14 cellular contexts compared by ENCODE assay signal in genomic region chr10:20233423-20233822, GRCh38.
DNase-seq lines count a peak whose midpoint lies in the region; ATAC-seq lines count a peak whose summit lies in the region.
"Had no signal": no experiment of that assay in that cellular context is flagged by ENCODE, and none has a peak within 500 bp of the region (broad histone marks: within the 10 kb centered on the region; RNA-seq: fewer than 3 reads in every experiment).

No MANE protein-coding gene starts in this region.

- H2BK5ac ChIP-seq in mesendoderm (ENCODE audit: low read length): no peak overlapping the region

- H2AK5ac ChIP-seq in mesendoderm (ENCODE audit: low read length): no peak overlapping the region

- H2BK120ac ChIP-seq in mesendoderm (ENCODE audit: low read depth, low read length): no peak overlapping the region

- no peak overlapping the region for H3K23ac ChIP-seq in mesendoderm (ENCODE audit: low read length)

- no peak overlapping the region for H4K8ac ChIP-seq in mesendoderm (ENCODE audit: low read depth, low read length)

- H3K4ac ChIP-seq in mesendoderm (ENCODE audit: low read depth, low read length): no peak overlapping the region

- no peaks in the 10 kb centered on the region for H3K27me3 ChIP-seq in mesendoderm (ENCODE audit: insufficient read depth, low read length, poor library complexity)

- DNase-seq in NCI-H226: peak; percentile 2
- DNase-seq in amniotic epithelial cell (ENCODE audit: low read depth): peak; percentile 13
- peak; percentile 57 for DNase-seq in mesendoderm
- DNase-seq in amygdala (lab: John Stamatoyannopoulos, UW): no peak
- DNase-seq in RPMI8226: no peak
- DNase-seq: CD8-positive, alpha-beta T cell; COR-L47; DMS153; DMS79 treated with DMSO at 0.1 percent for 48 hours; EL; HCEC 1CT; HFFc6 had no signal

- H3K36me3 ChIP-seq in mesendoderm (ENCODE audit: control insufficient read depth, insufficient read depth, low read length): no peaks in the 10 kb centered on the region

- no peaks in the 10 kb centered on the region for H3K79me1 ChIP-seq in mesendoderm (ENCODE audit: low read length)

- no peak overlapping the region for H3K56ac ChIP-seq in mesendoderm (ENCODE audit: low read length)

- no peak overlapping the region for H2BK15ac ChIP-seq in mesendoderm (replicated peaks; ENCODE audit: low read depth)

- no peaks in the 10 kb centered on the region for H3K79me2 ChIP-seq in mesendoderm (ENCODE audit: control insufficient read depth, insufficient read depth, low read length)

- H4K5ac ChIP-seq in mesendoderm (ENCODE audit: low read length): no peak overlapping the region

- H3K18ac ChIP-seq in mesendoderm (ENCODE audit: low read length): no peak overlapping the region

- no peak overlapping the region for H3K4me3 ChIP-seq in mesendoderm (ENCODE audit: low read length)
- H3K4me3 ChIP-seq: A549 had no signal

- ATAC-seq in GM19463 (IDR thresholded peaks at IDR 0.05; ENCODE audit: unreplicated experiment): no peak
- ATAC-seq: A549; CD8-positive, alpha-beta T cell had no signal

- H3K27ac ChIP-seq in mesendoderm (ENCODE audit: low read depth, low read length): no peak overlapping the region
- H3K27ac ChIP-seq: A549 had no signal

- H3K4me2 ChIP-seq in mesendoderm (ENCODE audit: low read length): no peak overlapping the region
- H3K4me2 ChIP-seq: A549 had no signal

- H3K4me1 ChIP-seq in mesendoderm (ENCODE audit: control insufficient read depth, low read depth, low read length): no peaks in the 10 kb centered on the region
- H3K4me1 ChIP-seq: A549 had no signal

- H3K9ac ChIP-seq in mesendoderm (ENCODE audit: low read length): no peak overlapping the region

Comparison
In these comparisons a context has a peak if more than half of its experiments do, and no peak if none do; other contexts are left out.
1. DNase-seq: peak in NCI-H226 (single experiment), amniotic epithelial cell (single experiment) and mesendoderm (single experiment); none in amygdala (0 of 56) and RPMI8226 (single experiment).